In genomic region chr2:2577366-2577765, GRCh38 we compare ENCODE assay signal across 13 cellular contexts.
DNase-seq lines count a peak whose midpoint lies in the region.
"Had no signal": no experiment of that assay in that cellular context is flagged by ENCODE, and none has a peak within 500 bp of the region (broad histone marks: within the 10 kb centered on the region; RNA-seq: fewer than 3 reads in every experiment).

No MANE protein-coding gene starts in this region.

- H3K27me3 ChIP-seq in layer of hippocampus (ENCODE audit: control insufficient read depth, insufficient read depth, low read length): no peaks in the 10 kb centered on the region
- H3K27me3 ChIP-seq: testis had no signal

- in situ Hi-C loops in SK-MEL-5 (cut with HindIII; ENCODE audit: low pct_unique_long_range_greater_than_20kb, low sequenced_read_pairs): no loop called here

- peak overlapping the region; percentile 83 for H3K27ac ChIP-seq in layer of hippocampus (ENCODE audit: low read depth, low read length)
- H3K27ac ChIP-seq: testis had no signal

- DNase-seq in NCI-H2081 (lab: John Stamatoyannopoulos, UW) (peak; percentile 85 to 93), SK-MEL-5 (ENCODE audit: low read depth, low spot score) (peak; percentile 45), superior temporal gyrus (ENCODE audit: extremely low spot score) (peak; percentile 96), NCI-H2196 treated with DMSO at 0.1 percent for 48 hours (lab: John Stamatoyannopoulos, UW; ENCODE audit: unreplicated experiment) (no peak), AML-193 (lab: John Stamatoyannopoulos, UW) (no peak), NCI-H187 treated with DMSO at 0.1 percent for 48 hours (lab: John Stamatoyannopoulos, UW) (no peak)
- DNase-seq: activated CD8-positive, alpha-beta memory T cell treated with anti-CD3 and anti-CD28 coated beads, Interleukin-2, amount 50 U/mL, for 4 hours; Calu3; H7; NCI-H1105 treated with DMSO at 0.1 percent for 48 hours; right cardiac atrium; testis had no signal

Comparison
In these comparisons a context has a peak if more than half of its experiments do, and no peak if none do; other contexts are left out.
1. DNase-seq: peak in NCI-H2081 (2 of 2), SK-MEL-5 (single experiment) and superior temporal gyrus (single experiment); none in NCI-H2196 treated with DMSO at 0.1 percent for 48 hours (single experiment), AML-193 (0 of 2) and NCI-H187 treated with DMSO at 0.1 percent for 48 hours (single experiment).